ENCODE assay signal across 15 cellular contexts in genomic region chr17:39145143-39145542, GRCh38. TPM values are rescaled to one million over a fixed set of nuclear protein-coding genes. Genes with fewer than 3 reads are reported as not detected.
DNase-seq lines count a peak whose midpoint lies in the region; ATAC-seq, FAIRE-seq and TF ChIP-seq lines count a peak whose summit lies in the region.
"Had no signal": no experiment of that assay in that cellular context is flagged by ENCODE, and none has a peak within 500 bp of the region (broad histone marks: within the 10 kb centered on the region; RNA-seq: fewer than 3 reads in every experiment).

No MANE protein-coding gene starts in this region.

- H3K23ac ChIP-seq in H1 (ENCODE audit: insufficient read length) = no peak overlapping the region
- no peak overlapping the region for H3K23ac ChIP-seq in mesenchymal stem cell (ENCODE audit: low read length in 2 of 2)

- H2BK120ac ChIP-seq in H1 (replicated peaks; ENCODE audit: low read depth, low read length) (no peak overlapping the region), mesenchymal stem cell (ENCODE audit: low read depth, low read length) (no peak overlapping the region)

- H3K36me3 Mint-ChIP-seq in progenitor cell of endocrine pancreas (ENCODE audit: insufficient read depth) = no peaks in the 10 kb centered on the region

- ATAC-seq in heart left ventricle (no peak), Right ventricle myocardium superior (ENCODE audit: poor library complexity) (no peak)
- ATAC-seq: CD8-positive, alpha-beta T cell; PC-3 had no signal

- H3K18ac ChIP-seq in H1 (ENCODE audit: extremely low read depth, low read length) (no peak overlapping the region), mesenchymal stem cell (ENCODE audit: low read depth in 1 of 2, low read length in 2 of 2) (no peak overlapping the region)

- no peak overlapping the region for H3K4me2 ChIP-seq in H1 (ENCODE audit: insufficient read depth in 1 of 2, low read depth in 2 of 2, low read length in 2 of 2)
- no peak overlapping the region for H3K4me2 ChIP-seq in mesenchymal stem cell (ENCODE audit: low read length, poor library complexity, severe bottlenecking)

- POLR2A ChIA-PET in H1 (lab: Charles Lee; ENCODE audit: partially characterized antibody) (no interaction called here), HEK293T (lab: Yijun Ruan, JAX) (interaction anchor here (1.2 to 1.5 kb wide), 2 partner anchors 9 to 55 kb away, joined by 4 to 6 read pairs; partner anchors contain the start of gene RPL19)

- H3K9ac ChIP-seq in H1 (replicated peaks in 1 of 4; ENCODE audit: extremely low read depth in 1 of 4, low read depth in 3 of 4, low read length in 3 of 4) = no peak overlapping the region
- H3K9ac ChIP-seq in mesenchymal stem cell (ENCODE audit: low read length) = peak overlapping the region; percentile 14
- no peak overlapping the region for H3K9ac ChIP-seq in subcutaneous abdominal adipose tissue (ENCODE audit: low read length in 5 of 5)
- H3K9ac ChIP-seq: BLaER1 had no signal

- H3K4me3 Mint-ChIP-seq in progenitor cell of endocrine pancreas (ENCODE audit: low read depth) = no peak overlapping the region
- H3K4me3 Mint-ChIP-seq: CD8-positive, alpha-beta T cell had no signal

- H3K4me3 ChIP-seq in heart left ventricle (no peak overlapping the region), H1 (ENCODE audit: extremely low read depth in 1 of 4, insufficient read depth in 2 of 4, low read depth in 3 of 4, low read length in 4 of 4) (no peak overlapping the region), mesenchymal stem cell (ENCODE audit: insufficient read depth in 1 of 2, low read depth in 1 of 2, low read length in 2 of 2) (peak overlapping the region in 1 of 2 experiments; percentile 7), subcutaneous abdominal adipose tissue (ENCODE audit: low read depth in 1 of 5, low read length in 5 of 5) (no peak overlapping the region)
- H3K4me3 ChIP-seq: BLaER1 had no signal

- TF ChIP-seq RAD21 in H1 (IDR thresholded peaks at IDR 0.05 in 1 of 2, conservative IDR thresholded peaks at IDR 0.05 in 1 of 2; ENCODE audit: low read depth in 2 of 2, low read length in 2 of 2) = no peak

- H3K14ac ChIP-seq in H1 (ENCODE audit: insufficient read length) = no peak overlapping the region
- no peak overlapping the region for H3K14ac ChIP-seq in mesenchymal stem cell (ENCODE audit: low read length in 2 of 2)

- no peaks in the 10 kb centered on the region for H4K20me1 ChIP-seq in H1 (replicated peaks in 1 of 2; ENCODE audit: control insufficient read depth in 1 of 2, insufficient read depth in 2 of 2, low read length in 2 of 2)

- no peak for TF ChIP-seq EP300 in H1 (IDR thresholded peaks at IDR 0.05; ENCODE audit: borderline replicate concordance in 1 of 2, low read depth in 2 of 2, low read length in 2 of 2)

- H3K56ac ChIP-seq in H1 (replicated peaks; ENCODE audit: insufficient read length, low read depth, low read length) = no peak overlapping the region

- H3K9me3 Mint-ChIP-seq in progenitor cell of endocrine pancreas (ENCODE audit: low read depth) = peaks cover 3% of the 10 kb centered on the region
- H3K9me3 Mint-ChIP-seq: CD8-positive, alpha-beta T cell had no signal

- intact Hi-C loops in heart left ventricle (cut with DNase I) = loop anchor here in 4 of 10 donors (5.0 to 10.0 kb wide), 4 partner anchors 48 to 63 kb away; no protein-coding TSS in a partner anchor
- intact Hi-C loops in Right ventricle myocardium superior (cut with DNase I) = no loop called here

- no peak overlapping the region for H3K27ac Mint-ChIP-seq in progenitor cell of endocrine pancreas

- H3K4me1 ChIP-seq in heart left ventricle = peaks cover 0 to 38% (median 16%) of the 10 kb centered on the region in 12 donors
- H3K4me1 ChIP-seq in H1 (replicated peaks in 1 of 4; ENCODE audit: control insufficient read depth in 3 of 4, insufficient read depth in 4 of 4, low read length in 3 of 4) = 0 out of 7 replicates have a peak, but pooled peaks cover 0 to 4% (median 0%) of the 10 kb centered on the region in 4 experiments
- peaks cover 2% of the 10 kb centered on the region for H3K4me1 ChIP-seq in mesenchymal stem cell (ENCODE audit: control insufficient read depth, insufficient read depth, low read depth, low read length)
- peaks cover 11 to 29% (median 23%) of the 10 kb centered on the region in 5 donors for H3K4me1 ChIP-seq in subcutaneous abdominal adipose tissue (ENCODE audit: control insufficient read depth in 5 of 5, insufficient read depth in 5 of 5, low read length in 5 of 5)

- TF ChIP-seq POLR2A in heart left ventricle (IDR thresholded peaks at IDR 0.05) = no peak
- no peak for TF ChIP-seq POLR2A in H1 (IDR thresholded peaks at IDR 0.05; ENCODE audit: control extremely low read depth in 1 of 2, low read depth in 2 of 2, low read length in 2 of 2)

- H3K4me1 Mint-ChIP-seq in progenitor cell of endocrine pancreas (ENCODE audit: low read depth) = no peaks in the 10 kb centered on the region

- DNase-seq in heart left ventricle (peak in 1 of 5 donors; percentile 18), Right ventricle myocardium superior (no peak), H1 (ENCODE audit: low read depth in 1 of 2, low spot score in 2 of 2) (no peak), mesenchymal stem cell (no peak), DMS53 treated with DMSO at 0.1 percent for 48 hours (lab: John Stamatoyannopoulos, UW; ENCODE audit: unreplicated experiment) (no peak), progenitor cell of endocrine pancreas (ENCODE audit: low spot score, unreplicated experiment) (no peak), HEK293T (ENCODE audit: extremely low spot score) (no peak)
- DNase-seq: 8988T; CD8-positive, alpha-beta T cell; NCI-H1436; NCI-H82 had no signal

- WGBS in heart left ventricle, 4 donors = 77 to 90% (median 86%) methylated on average over 2 to 3 of the region's 3 CpGs
- 89% methylated on average over 3 of the region's 3 CpGs; no CpG with 5 or more reads in 1 of the 2 experiments for WGBS in H1 (ENCODE audit: extremely low coverage in 1 of 2, insufficient coverage in 1 of 2, insufficient read length in 1 of 2, insufficient replicate concordance in 2 of 2, low coverage in 1 of 2, low lambda C conversion rate in 2 of 2, missing lambda C conversion rate in 1 of 2), 2 experiments
- 91% methylated on average over 3 of the region's 3 CpGs for WGBS in mesenchymal stem cell

- no peak for FAIRE-seq in H1 (lab: Jason Lieb, UNC)
- FAIRE-seq: H54 had no signal

- H2BK5ac ChIP-seq in H1 (ENCODE audit: low read depth, low read length) = no peak overlapping the region
- H2BK5ac ChIP-seq in mesenchymal stem cell (ENCODE audit: low read depth, low read length, poor library complexity, severe bottlenecking) = no peak overlapping the region

- H4K91ac ChIP-seq in H1 (replicated peaks; ENCODE audit: insufficient read length, low read length) (no peak overlapping the region), mesenchymal stem cell (ENCODE audit: low read length) (peak overlapping the region; percentile 4)

- H3K9me3 ChIP-seq in heart left ventricle (no peaks in the 10 kb centered on the region), H1 (ENCODE audit: insufficient read depth in 2 of 2, low read depth in 1 of 2, low read length in 1 of 2) (no peaks in the 10 kb centered on the region), mesenchymal stem cell (ENCODE audit: control insufficient read depth, low read length) (no peaks in the 10 kb centered on the region), subcutaneous abdominal adipose tissue (ENCODE audit: control insufficient read depth in 5 of 5, low read length in 5 of 5) (no peaks in the 10 kb centered on the region)

- peaks cover 25% of the 10 kb centered on the region for H3K27me3 Mint-ChIP-seq in progenitor cell of endocrine pancreas

- H4K8ac ChIP-seq in H1 (ENCODE audit: extremely low read depth, insufficient read depth, low read length) = no peak overlapping the region
- no peak overlapping the region for H4K8ac ChIP-seq in mesenchymal stem cell (ENCODE audit: low read length)

- no peak overlapping the region for H2BK15ac ChIP-seq in H1 (ENCODE audit: low read length)
- H2BK15ac ChIP-seq in mesenchymal stem cell (ENCODE audit: low read depth, poor library complexity, severe bottlenecking) = no peak overlapping the region

- H3K36me3 ChIP-seq in heart left ventricle = no peaks in the 10 kb centered on the region
- H3K36me3 ChIP-seq in H1 (ENCODE audit: control insufficient read depth in 2 of 4, insufficient read depth in 4 of 4, low read length in 3 of 4) = no peaks in the 10 kb centered on the region
- H3K36me3 ChIP-seq in mesenchymal stem cell (ENCODE audit: control insufficient read depth in 1 of 2, insufficient read depth in 2 of 2, low read depth in 1 of 2, low read length in 2 of 2) = no peaks in the 10 kb centered on the region
- H3K36me3 ChIP-seq in subcutaneous abdominal adipose tissue (ENCODE audit: control insufficient read depth in 5 of 5, insufficient read depth in 5 of 5, low read length in 5 of 5) = no peaks in the 10 kb centered on the region
- H3K36me3 ChIP-seq: BLaER1 had no signal

- no peak overlapping the region for H4K5ac ChIP-seq in H1 (ENCODE audit: insufficient read length, low read depth, low read length)

- no peaks in the 10 kb centered on the region for H3K79me1 ChIP-seq in H1 (ENCODE audit: low read depth, low read length)
- no peaks in the 10 kb centered on the region for H3K79me1 ChIP-seq in mesenchymal stem cell (replicated peaks; ENCODE audit: low read length, poor library complexity, severe bottlenecking)

- H2AFZ ChIP-seq in H1 (ENCODE audit: low read length) = no peak overlapping the region
- H2AFZ ChIP-seq in mesenchymal stem cell (ENCODE audit: low read depth, low read length) = no peak overlapping the region

- H3K4ac ChIP-seq in H1 (replicated peaks; ENCODE audit: insufficient read length, low read depth, low read length) (no peak overlapping the region), mesenchymal stem cell (ENCODE audit: low read depth in 1 of 2, low read length in 2 of 2) (no peak overlapping the region)

- no peaks in the 10 kb centered on the region for H3K23me2 ChIP-seq in H1 (ENCODE audit: low read depth, low read length)

- no peak overlapping the region for H2BK20ac ChIP-seq in H1 (ENCODE audit: low read length)

- no peak for TF ChIP-seq CTCF in heart left ventricle (IDR thresholded peaks at IDR 0.05)
- no peak for TF ChIP-seq CTCF in H1 (IDR thresholded peaks at IDR 0.05; ENCODE audit: control extremely low read depth in 1 of 3, insufficient read depth in 1 of 3, low read depth in 1 of 3, low read length in 3 of 3)
- TF ChIP-seq CTCF in progenitor cell of endocrine pancreas (IDR thresholded peaks at IDR 0.05; ENCODE audit: unreplicated experiment) = no peak

- H2BK12ac ChIP-seq in H1 (ENCODE audit: low read depth, low read length) (no peak overlapping the region), mesenchymal stem cell (ENCODE audit: low read length in 2 of 2) (no peak overlapping the region)

- peak overlapping the region in 10 of 12 donors; percentile 23 to 89 (median 81) for H3K27ac ChIP-seq in heart left ventricle
- no peak overlapping the region for H3K27ac ChIP-seq in H1 (ENCODE audit: low read depth, low read length)
- no peak overlapping the region for H3K27ac ChIP-seq in mesenchymal stem cell (ENCODE audit: low read length, poor library complexity, severe bottlenecking)
- peak overlapping the region; percentile 10 for H3K27ac ChIP-seq in subcutaneous abdominal adipose tissue (ENCODE audit: low read depth, low read length)
- H3K27ac ChIP-seq: BLaER1 had no signal

- H3K79me2 ChIP-seq in H1 (ENCODE audit: control insufficient read depth in 1 of 2, insufficient read depth in 2 of 2, low read length in 2 of 2) = no peaks in the 10 kb centered on the region

- H3K27me3 ChIP-seq in heart left ventricle (peaks cover 0 to 6% (median 0%) of the 10 kb centered on the region in 9 donors), H1 (replicated peaks in 1 of 4; ENCODE audit: control insufficient read depth in 3 of 4, extremely low read depth in 1 of 4, insufficient read depth in 3 of 4, low read length in 3 of 4) (peaks cover 1 to 3% (median 2%) of the 10 kb centered on the region in 4 experiments), mesenchymal stem cell (ENCODE audit: control insufficient read depth in 1 of 2, insufficient read depth in 1 of 2, low read length in 2 of 2) (peaks cover 2 to 17% of the 10 kb centered on the region in 2 experiments), subcutaneous abdominal adipose tissue (ENCODE audit: control insufficient read depth in 5 of 5, insufficient read depth in 4 of 5, low read length in 5 of 5) (peaks cover 0 to under 1% (median 0%) of the 10 kb centered on the region in 5 donors)

- CTCF ChIA-PET in H1 (lab: Charles Lee; ENCODE audit: partially characterized antibody) = interaction anchor here (0.6 to 10.1 kb wide), 13 partner anchors 8 to 226 kb away, joined by 3 to 163 read pairs (median 4); partner anchors contain the start of gene ARL5C
- CTCF ChIA-PET in HEK293T (lab: Yijun Ruan, JAX) = interaction anchor here (1.3 kb wide), 1 partner anchor 19 kb away, joined by 3 read pairs; no protein-coding TSS in a partner anchor

- H2AK5ac ChIP-seq in H1 (ENCODE audit: low read depth, low read length) (peak overlapping the region; percentile 54; the same call in 1 of the 2 replicates), mesenchymal stem cell (ENCODE audit: low read length, severe bottlenecking) (no peak overlapping the region)

RNA-seq across cellular contexts. Expression of gene PLXDC1, which starts 6.3 kb away (rescaled TPM):
- total RNA-seq in heart left ventricle (10 to 100 TPM in 7 of 9 donors, 1 to 10 TPM in 2; 6.3 to 17.4 (median 13.8) TPM), Right ventricle myocardium superior (14.1 TPM), progenitor cell of endocrine pancreas (2.3 and 3.7 TPM in 2 replicates)
- polyA plus RNA-seq in heart left ventricle (10 to 100 TPM in 1 of 2 donors, 1 to 10 TPM in 1; 4.8 to 13.3 TPM), H1 (2011; rRNA removed) (14.6 and 17.9 TPM in 2 replicates)
- 3.4 and 4.1 TPM in 2 replicates for total RNA-seq in H1 (2021; fragmentation: NEBNext Ultra II Directional; extraction: Animal tissue kit (Norgen Biotek cat#: 25700))
- polyA plus RNA-seq in H1 (2011; cell fraction: cytosol; rRNA removed) = 16.1 TPM
- 69.7 TPM for polyA plus RNA-seq in H1 (2011; cell fraction: nucleus; rRNA removed)
- 6.9 to 10.0 TPM (median 8.1 TPM) in 4 replicates for polyA plus RNA-seq in H1 (2012, experiment 1 of 2)
- polyA plus RNA-seq in H1 (2012, experiment 2 of 2) = 2.6 TPM
- 1.7 TPM for polyA plus RNA-seq in H1 (2013, experiment 1 of 2)
- polyA plus RNA-seq in H1 (2013, experiment 2 of 2) = 1.6 TPM
- 18.7 and 21.7 TPM in 2 replicates for polyA minus RNA-seq in H1 (2011; rRNA and poly(A)+ RNA removed)
- polyA minus RNA-seq in H1 (2011; cell fraction: cytosol; rRNA and poly(A)+ RNA removed) = 9.2 TPM
- 16.2 TPM for polyA minus RNA-seq in H1 (2011; cell fraction: nucleus; rRNA and poly(A)+ RNA removed)
- polyA plus RNA-seq in mesenchymal stem cell (2013, experiment 1 of 2) = 1.9 TPM
- 2.1 TPM for polyA plus RNA-seq in mesenchymal stem cell (2013, experiment 2 of 2)
- total RNA-seq: PC-3 had no signal

RNA-seq across cellular contexts. Expression of gene ARL5C, which starts 20.8 kb away (rescaled TPM):
- total RNA-seq in heart left ventricle (not detected), Right ventricle myocardium superior (not detected), progenitor cell of endocrine pancreas (not detected in 2 replicates)
- polyA plus RNA-seq in heart left ventricle (not detected), H1 (2011; rRNA removed) (not detected in 2 replicates)
- total RNA-seq in H1 (2021; fragmentation: NEBNext Ultra II Directional; extraction: Animal tissue kit (Norgen Biotek cat#: 25700)) = not detected in 2 replicates
- not detected for polyA plus RNA-seq in H1 (2011; cell fraction: cytosol; rRNA removed)
- polyA plus RNA-seq in H1 (2011; cell fraction: nucleus; rRNA removed) = not detected
- polyA plus RNA-seq in H1 (2012, experiment 1 of 2) = 0.10 TPM in 1 of 4 replicates, not detected in the others
- not detected for polyA plus RNA-seq in H1 (2012, experiment 2 of 2)
- not detected for polyA plus RNA-seq in H1 (2013, experiment 1 of 2)
- not detected for polyA plus RNA-seq in H1 (2013, experiment 2 of 2)
- 0.06 TPM in 1 of 2 replicates, not detected in the other for polyA minus RNA-seq in H1 (2011; rRNA and poly(A)+ RNA removed)
- not detected for polyA minus RNA-seq in H1 (2011; cell fraction: cytosol; rRNA and poly(A)+ RNA removed)
- polyA minus RNA-seq in H1 (2011; cell fraction: nucleus; rRNA and poly(A)+ RNA removed) = not detected
- polyA plus RNA-seq in mesenchymal stem cell (2013, experiment 1 of 2) = not detected
- polyA plus RNA-seq in mesenchymal stem cell (2013, experiment 2 of 2) = not detected
- total RNA-seq: CD8-positive, alpha-beta T cell; PC-3 had no signal

RNA-seq across cellular contexts. Expression of gene CACNB1, which starts 52.3 kb away (rescaled TPM):
- total RNA-seq in heart left ventricle (10 to 100 TPM in 1 of 9 donors, 1 to 10 TPM in 8; 4.3 to 13.4 (median 7.1) TPM), Right ventricle myocardium superior (4.6 TPM), progenitor cell of endocrine pancreas (11.3 and 13.8 TPM in 2 replicates)
- polyA plus RNA-seq in heart left ventricle (10 to 100 TPM in 1 of 2 donors, 1 to 10 TPM in 1; 6.1 to 14.3 TPM), H1 (2011; rRNA removed) (7.2 and 10.6 TPM in 2 replicates)
- 15.1 and 17.8 TPM in 2 replicates for total RNA-seq in H1 (2021; fragmentation: NEBNext Ultra II Directional; extraction: Animal tissue kit (Norgen Biotek cat#: 25700))
- 7.7 TPM for polyA plus RNA-seq in H1 (2011; cell fraction: cytosol; rRNA removed)
- 43.5 TPM for polyA plus RNA-seq in H1 (2011; cell fraction: nucleus; rRNA removed)
- 11.9 to 16.4 TPM (median 14.1 TPM) in 4 replicates for polyA plus RNA-seq in H1 (2012, experiment 1 of 2)
- 12.9 TPM for polyA plus RNA-seq in H1 (2012, experiment 2 of 2)
- 7.2 TPM for polyA plus RNA-seq in H1 (2013, experiment 1 of 2)
- 7.1 TPM for polyA plus RNA-seq in H1 (2013, experiment 2 of 2)
- polyA minus RNA-seq in H1 (2011; rRNA and poly(A)+ RNA removed) = 15.8 and 25.4 TPM in 2 replicates
- 8.0 TPM for polyA minus RNA-seq in H1 (2011; cell fraction: cytosol; rRNA and poly(A)+ RNA removed)
- polyA minus RNA-seq in H1 (2011; cell fraction: nucleus; rRNA and poly(A)+ RNA removed) = 18.6 TPM
- 7.0 TPM for polyA plus RNA-seq in mesenchymal stem cell (2013, experiment 1 of 2)
- 6.3 TPM for polyA plus RNA-seq in mesenchymal stem cell (2013, experiment 2 of 2)

RNA-seq across cellular contexts. Expression of gene RPL19, which starts 54.9 kb away (rescaled TPM):
- total RNA-seq in heart left ventricle (1,000 to 10,000 TPM in 6 of 9 donors, 100 to 1,000 TPM in 3; 836 to 1,525 (median 1,097) TPM), Right ventricle myocardium superior (934 TPM), progenitor cell of endocrine pancreas (1,229 and 1,297 TPM in 2 replicates)
- polyA plus RNA-seq in heart left ventricle (1,000 to 10,000 TPM; 1,669 to 2,599 TPM), H1 (2011; rRNA removed) (1,992 and 2,108 TPM in 2 replicates)
- total RNA-seq in H1 (2021; fragmentation: NEBNext Ultra II Directional; extraction: Animal tissue kit (Norgen Biotek cat#: 25700)) = 2,182 and 2,219 TPM in 2 replicates
- polyA plus RNA-seq in H1 (2011; cell fraction: cytosol; rRNA removed) = 3,481 TPM
- polyA plus RNA-seq in H1 (2011; cell fraction: nucleus; rRNA removed) = 2,043 TPM
- polyA plus RNA-seq in H1 (2012, experiment 1 of 2) = 1,394 to 2,903 TPM (median 2,742 TPM) in 4 replicates
- 1,232 TPM for polyA plus RNA-seq in H1 (2012, experiment 2 of 2)
- 2,492 TPM for polyA plus RNA-seq in H1 (2013, experiment 1 of 2)
- polyA plus RNA-seq in H1 (2013, experiment 2 of 2) = 2,408 TPM
- polyA minus RNA-seq in H1 (2011; rRNA and poly(A)+ RNA removed) = 605 and 718 TPM in 2 replicates
- 697 TPM for polyA minus RNA-seq in H1 (2011; cell fraction: cytosol; rRNA and poly(A)+ RNA removed)
- polyA minus RNA-seq in H1 (2011; cell fraction: nucleus; rRNA and poly(A)+ RNA removed) = 464 TPM
- 2,372 TPM for polyA plus RNA-seq in mesenchymal stem cell (2013, experiment 1 of 2)
- 2,320 TPM for polyA plus RNA-seq in mesenchymal stem cell (2013, experiment 2 of 2)

Comparison
In these comparisons a context has a peak if more than half of its experiments do, and no peak if none do; other contexts are left out.
1. H3K27ac ChIP-seq: peak in heart left ventricle (10 of 12) and subcutaneous abdominal adipose tissue (single experiment); none in H1 (single experiment) and mesenchymal stem cell (single experiment).